In the genomic region with DNA sequence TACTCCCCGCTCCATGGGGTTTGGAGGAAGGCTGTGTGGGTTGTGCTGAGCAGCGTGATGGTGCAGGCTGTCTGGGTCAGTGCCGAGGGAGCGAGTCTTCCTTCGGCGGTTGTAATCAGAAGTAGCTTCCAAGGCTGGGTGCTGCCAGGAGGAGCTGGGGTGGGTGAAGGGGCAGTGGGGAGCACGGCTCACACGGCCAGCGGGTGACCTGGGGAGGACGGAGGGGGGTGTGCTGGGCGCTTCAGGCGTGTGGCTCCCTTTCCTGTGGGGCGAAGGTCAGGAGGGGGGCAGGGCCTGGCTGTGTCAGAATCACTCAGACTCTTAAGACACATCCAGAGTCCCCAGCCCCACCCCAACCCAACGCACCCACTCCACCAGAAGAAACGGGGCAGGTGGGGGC, we compare ENCODE assay signal across 19 cellular contexts.
DNase-seq lines count a peak whose midpoint lies in the region; ATAC-seq and TF ChIP-seq lines count a peak whose summit lies in the region.
"Had no signal": no experiment of that assay in that cellular context is flagged by ENCODE, and none has a peak within 500 bp of the region (broad histone marks: within the 10 kb centered on the region; RNA-seq: fewer than 3 reads in every experiment).

No MANE protein-coding gene starts in this region.

- H3K36me3 ChIP-seq in breast epithelium, result no peaks in the 10 kb centered on the region
- H3K36me3 ChIP-seq in mammary epithelial cell (ENCODE audit: insufficient read depth, low read length), result peaks cover 4% of the 10 kb centered on the region
- peaks cover 0 to 14% (median 10%) of the 10 kb centered on the region in 4 donors for H3K36me3 ChIP-seq in esophagus muscularis mucosa
- H3K36me3 ChIP-seq in osteoblast (ENCODE audit: insufficient read depth, low read length), result no peaks in the 10 kb centered on the region

- no peak for ATAC-seq in GM21825 (IDR thresholded peaks at IDR 0.05; ENCODE audit: unreplicated experiment)
- ATAC-seq in HG02840 (IDR thresholded peaks at IDR 0.05; ENCODE audit: low FRiP score, unreplicated experiment), result no peak
- ATAC-seq: body of pancreas had no signal

- TF ChIP-seq EP300 in esophagus muscularis mucosa (IDR thresholded peaks at IDR 0.05), result no peak

- H3K27ac Mint-ChIP-seq in type B pancreatic cell, result peak overlapping the region; percentile 57
- H3K27ac Mint-ChIP-seq: activated naive CD4-positive, alpha-beta T cell treated with anti-CD3 and anti-CD28 coated beads for 36 hours had no signal

- 88% methylated on average over 7 of the region's 15 CpGs for WGBS in mammary epithelial cell (ENCODE audit: low coverage, missing lambda C conversion rate)
- WGBS in esophagus muscularis mucosa, result 53% methylated on average over 15 of the region's 15 CpGs

- H3K27me3 Mint-ChIP-seq in type B pancreatic cell, result no peaks in the 10 kb centered on the region
- H3K27me3 Mint-ChIP-seq: activated CD4-positive, alpha-beta T cell treated with anti-CD3 and anti-CD28 coated beads, Interleukin-2, amount 10 ng/mL, durations not matched to agents 7 days and 5 days had no signal

- no peaks in the 10 kb centered on the region for H3K79me2 ChIP-seq in mammary epithelial cell (ENCODE audit: insufficient read depth, low read length)
- no peaks in the 10 kb centered on the region for H3K79me2 ChIP-seq in osteoblast (ENCODE audit: insufficient read depth, low read length)

- BruUV-seq in mammary epithelial cell (replicated peaks; lab: Mats Ljungman, UMichigan), result no TSS peak

- H2AFZ ChIP-seq in mammary epithelial cell (ENCODE audit: low read depth, low read length) (no peak overlapping the region), osteoblast (ENCODE audit: low read length) (no peak overlapping the region)

- H3K9me3 ChIP-seq in breast epithelium (no peaks in the 10 kb centered on the region), mammary epithelial cell (replicated peaks; ENCODE audit: insufficient read depth, low read length) (no peaks in the 10 kb centered on the region), esophagus muscularis mucosa (no peaks in the 10 kb centered on the region), osteoblast (ENCODE audit: low read depth, low read length) (no peaks in the 10 kb centered on the region)
- H3K9me3 ChIP-seq: body of pancreas, heart left ventricle had no signal

- dilution Hi-C loops in mammary epithelial cell (cut with HindIII; ENCODE audit: low sequenced_read_pairs), result no loop called here

- H3K36me3 Mint-ChIP-seq in type B pancreatic cell, result peaks cover 8% of the 10 kb centered on the region

- TF ChIP-seq POLR2A in breast epithelium (IDR thresholded peaks at IDR 0.05), result no peak
- TF ChIP-seq POLR2A in esophagus muscularis mucosa (IDR thresholded peaks at IDR 0.05; ENCODE audit: low read depth), result no peak

- no peaks in the 10 kb centered on the region for H3K9me3 Mint-ChIP-seq in type B pancreatic cell
- H3K9me3 Mint-ChIP-seq: activated naive CD4-positive, alpha-beta T cell treated with anti-CD3 and anti-CD28 coated beads for 36 hours had no signal

- no peak overlapping the region for H3K9ac ChIP-seq in mammary epithelial cell (ENCODE audit: insufficient read depth, low read length)

- no peak overlapping the region for H3K4me3 ChIP-seq in breast epithelium
- no peak overlapping the region for H3K4me3 ChIP-seq in mammary epithelial cell (replicated peaks in 1 of 3; ENCODE audit: insufficient read depth in 1 of 3, low read depth in 2 of 3, low read length in 3 of 3)
- H3K4me3 ChIP-seq in esophagus muscularis mucosa, result no peak overlapping the region
- no peak overlapping the region for H3K4me3 ChIP-seq in osteoblast (ENCODE audit: insufficient read depth, low read length)
- H3K4me3 ChIP-seq: body of pancreas, heart left ventricle had no signal

- H4K20me1 ChIP-seq in mammary epithelial cell (ENCODE audit: insufficient read depth, low read length) (no peaks in the 10 kb centered on the region), osteoblast (ENCODE audit: insufficient read depth, low read length) (no peaks in the 10 kb centered on the region)

- intact Hi-C loops in breast epithelium (cut with DNase I; ENCODE audit: low total_unique reads), result no loop called here
- intact Hi-C loops in mammary epithelial cell (cut with micrococcal nuclease), result no loop called here
- intact Hi-C loops in esophagus muscularis mucosa (cut with DNase I), result no loop called here

- no peak for TF ChIP-seq CTCF in breast epithelium (IDR thresholded peaks at IDR 0.05)
- no peak for TF ChIP-seq CTCF in mammary epithelial cell (conservative IDR thresholded peaks at IDR 0.05 in 1 of 2, IDR thresholded peaks at IDR 0.05 in 1 of 2; ENCODE audit: extremely low read depth in 1 of 2, insufficient read depth in 1 of 2, low read depth in 1 of 2, low read length in 2 of 2)
- no peak for TF ChIP-seq CTCF in esophagus muscularis mucosa (IDR thresholded peaks at IDR 0.05)
- TF ChIP-seq CTCF in osteoblast (IDR thresholded peaks at IDR 0.05; ENCODE audit: extremely low read depth, low read depth, low read length), result no peak
- TF ChIP-seq CTCF in type B pancreatic cell (conservative IDR thresholded peaks at IDR 0.05), result no peak

- peak overlapping the region; percentile 6 for H3K4me3 Mint-ChIP-seq in type B pancreatic cell
- H3K4me3 Mint-ChIP-seq: activated CD4-positive, alpha-beta T cell treated with anti-CD3 and anti-CD28 coated beads, Interleukin-2, amount 10 ng/mL, durations not matched to agents 7 days and 5 days; activated naive CD4-positive, alpha-beta T cell treated with anti-CD3 and anti-CD28 coated beads for 36 hours had no signal

- DNase-seq in breast epithelium (ENCODE audit: low spot score in 2 of 2) (no peak), mammary epithelial cell (no peak), esophagus muscularis mucosa (ENCODE audit: extremely low spot score) (no peak), osteoblast (ENCODE audit: insufficient read length, low spot score, missing footprints) (peak; percentile 45), type B pancreatic cell (ENCODE audit: extremely low spot score, unreplicated experiment) (no peak)
- no peak for DNase-seq in NK-92 treated with Interleukin-12 subunit alpha and Interleukin-12 subunit beta, amount 100 ng/mL, for 24 hours (lab: John Stamatoyannopoulos, UW)
- DNase-seq: activated CD4-positive, alpha-beta T cell treated with anti-CD3 and anti-CD28 coated beads, Interleukin-2, amount 10 ng/mL, durations not matched to agents 7 days and 5 days; activated naive CD4-positive, alpha-beta T cell treated with anti-CD3 and anti-CD28 coated beads for 36 hours; body of pancreas; DND-41; H7; NCI-H1417 treated with DMSO at 0.1 percent for 48 hours; NCI-H2171 treated with DMSO at 0.1 percent for 48 hours; NCI-H82; stimulated activated CD4-positive, alpha-beta T cell treated with anti-CD3 and anti-CD28 coated beads, Interleukin-4, amount 100 ng/mL, for 4 hours; trophoblast cell had no signal

- peak overlapping the region; percentile 52 to 91 for H3K27ac ChIP-seq in breast epithelium
- H3K27ac ChIP-seq in mammary epithelial cell (ENCODE audit: insufficient read depth, low read depth, low read length), result no peak overlapping the region
- H3K27ac ChIP-seq in esophagus muscularis mucosa (replicated peaks in 1 of 4), result peak overlapping the region; percentile 82 to 91 (median 90)
- H3K27ac ChIP-seq in osteoblast (ENCODE audit: low read depth, low read length), result no peak overlapping the region
- H3K27ac ChIP-seq: body of pancreas had no signal

- H3K27me3 ChIP-seq in breast epithelium (no peaks in the 10 kb centered on the region), mammary epithelial cell (ENCODE audit: insufficient read depth, low read length) (no peaks in the 10 kb centered on the region), esophagus muscularis mucosa (no peaks in the 10 kb centered on the region), osteoblast (ENCODE audit: insufficient read depth, low read length) (no peaks in the 10 kb centered on the region)
- H3K27me3 ChIP-seq: body of pancreas, heart left ventricle had no signal

- peaks cover 4 to 11% of the 10 kb centered on the region in 2 donors for H3K4me1 ChIP-seq in breast epithelium
- H3K4me1 ChIP-seq in mammary epithelial cell (ENCODE audit: insufficient read depth, low read length), result no peaks in the 10 kb centered on the region
- peaks cover 74 to 87% (median 81%) of the 10 kb centered on the region in 4 donors for H3K4me1 ChIP-seq in esophagus muscularis mucosa
- peaks cover 18% of the 10 kb centered on the region for H3K4me1 ChIP-seq in osteoblast (ENCODE audit: insufficient read depth, low read length)

- in situ Hi-C loops in mammary epithelial cell (cut with MboI; ENCODE audit: low sequenced_read_pairs in 2 of 2), result no loop called here

- H3K4me2 ChIP-seq in mammary epithelial cell (ENCODE audit: insufficient read depth, low read depth, low read length) (no peak overlapping the region), osteoblast (ENCODE audit: insufficient read depth, low read length) (no peak overlapping the region)

- H3K4me1 Mint-ChIP-seq in type B pancreatic cell (ENCODE audit: unreplicated experiment), result peaks cover 49% of the 10 kb centered on the region

- CTCF ChIA-PET in mammary epithelial cell (lab: Charles Lee; ENCODE audit: low non-redundant PET), result no interaction called here

Comparison
In these comparisons a context has a peak if more than half of its experiments do, and no peak if none do; other contexts are left out.
1. H3K27ac ChIP-seq: peak in breast epithelium (2 of 2) and esophagus muscularis mucosa (4 of 4); none in mammary epithelial cell (single experiment) and osteoblast (single experiment).